14 cellular contexts compared by ENCODE assay signal in the genomic region with DNA sequence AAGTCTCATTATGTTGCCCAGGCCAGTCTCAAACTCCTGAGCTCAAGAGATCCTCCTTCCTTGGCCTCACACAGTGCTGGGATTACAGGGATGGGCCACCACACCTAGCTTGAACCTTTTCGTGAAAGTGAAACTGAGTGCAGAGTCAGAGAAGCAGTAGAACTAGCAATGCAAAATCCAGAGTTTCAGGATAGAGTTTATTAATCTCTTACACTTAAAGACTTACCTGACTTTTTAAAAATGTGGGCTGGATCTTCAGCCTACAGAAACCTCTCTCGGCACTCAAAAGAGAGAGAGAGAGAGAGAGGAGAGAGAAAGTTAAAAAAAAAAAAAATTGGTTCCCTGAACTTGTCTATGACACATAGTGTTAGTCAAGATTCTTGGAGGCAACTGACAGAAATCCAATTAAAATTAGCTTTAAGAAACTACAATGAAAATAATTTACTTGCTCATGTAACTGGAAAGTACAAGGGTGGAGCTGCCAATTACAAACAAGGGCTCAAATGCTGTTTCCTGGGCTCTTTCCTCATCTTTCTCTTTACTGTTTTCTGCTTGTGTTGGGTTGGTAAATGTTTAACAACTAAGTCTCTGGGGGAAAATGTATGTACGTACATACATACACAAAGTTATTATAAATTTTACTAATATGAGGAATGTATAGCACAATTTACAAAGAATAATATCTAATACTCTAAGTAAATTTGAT.
DNase-seq lines count a peak whose midpoint lies in the region; ATAC-seq, FAIRE-seq and TF ChIP-seq lines count a peak whose summit lies in the region.
"Had no signal": no experiment of that assay in that cellular context is flagged by ENCODE, and none has a peak within 500 bp of the region (broad histone marks: within the 10 kb centered on the region; RNA-seq: fewer than 3 reads in every experiment).

No MANE protein-coding gene starts in this region.

- H3K9ac ChIP-seq in GM12878 (ENCODE audit: control insufficient read depth, insufficient read depth, low read length), result no peak overlapping the region

- POLR2A ChIA-PET in GM12878 (lab: Charles Lee) (no interaction called here), RWPE1 (lab: Yijun Ruan, JAX; ENCODE audit: low non-redundant PET) (no interaction called here)
- POLR2A ChIA-PET in activated CD4-positive, alpha-beta T cell treated with anti-CD3 and anti-CD28 coated beads for 36 hours (lab: Charles Lee), result no interaction called here

- H3K27ac ChIP-seq in GM12878 (ENCODE audit: control insufficient read depth, insufficient read depth) (no peak overlapping the region), RWPE1 (no peak overlapping the region)

- SMC1A ChIA-PET in GM12878 (lab: Charles Lee; ENCODE audit: uncharacterized antibody, unreplicated experiment), result interaction anchor here (1.2 kb wide), 1 partner anchor 10 kb away, joined by 3 read pairs; no protein-coding TSS in a partner anchor

- DNase-seq in GM12878 (ENCODE audit: low read depth, low spot score) (no peak), RWPE1 (ENCODE audit: low spot score) (no peak)
- no peak for DNase-seq in activated CD4-positive, alpha-beta T cell treated with anti-CD3 and anti-CD28 coated beads for 36 hours
- no peak for DNase-seq in stimulated activated CD8-positive, alpha-beta memory T cell treated with anti-CD3 and anti-CD28 coated beads, Interleukin-4, amount 100 ng/mL, for 48 hours
- DNase-seq: C1 segment of cervical spinal cord, EL, NCI-H187, substantia nigra had no signal

- H3K27me3 ChIP-seq in GM12878 (replicated peaks in 1 of 2; ENCODE audit: control insufficient read depth in 2 of 2, insufficient read depth in 2 of 2, low read length in 1 of 2), result no peaks in the 10 kb centered on the region

- no peak for TF ChIP-seq EP300 in GM12878 (IDR thresholded peaks at IDR 0.05; ENCODE audit: borderline replicate concordance in 1 of 2, control insufficient read depth in 1 of 2, low read depth in 2 of 2, low read length in 2 of 2)

- H3K4me2 ChIP-seq in GM12878 (ENCODE audit: control insufficient read depth, insufficient read depth), result peak overlapping the region; percentile 81

- H3K27ac Mint-ChIP-seq in activated CD4-positive, alpha-beta T cell treated with anti-CD3 and anti-CD28 coated beads for 36 hours, result no peak overlapping the region
- H3K27ac Mint-ChIP-seq: WTC11 had no signal

- RAD21 ChIA-PET in GM12878 (lab: Charles Lee; ENCODE audit: unreplicated experiment), result interaction anchor here (1.4 kb wide), 1 partner anchor 11 kb away, joined by 6 read pairs; no protein-coding TSS in a partner anchor

- H3K36me3 Mint-ChIP-seq in activated CD4-positive, alpha-beta T cell treated with anti-CD3 and anti-CD28 coated beads for 36 hours (ENCODE audit: low read depth), result no peaks in the 10 kb centered on the region

- intact Hi-C loops in GM12878 (cut with micrococcal nuclease; ENCODE audit: unreplicated experiment), result no loop called here
- intact Hi-C loops in activated CD4-positive, alpha-beta T cell treated with anti-CD3 and anti-CD28 coated beads for 36 hours (cut with DNase I, micrococcal nuclease), result no loop called here

- no peak overlapping the region for H3K4me3 Mint-ChIP-seq in activated CD4-positive, alpha-beta T cell treated with anti-CD3 and anti-CD28 coated beads for 36 hours
- H3K4me3 Mint-ChIP-seq: WTC11 had no signal

- peaks cover 8% of the 10 kb centered on the region for H3K4me1 ChIP-seq in GM12878 (ENCODE audit: control insufficient read depth, insufficient read depth, low read length)

- peaks cover 24% of the 10 kb centered on the region for H3K4me1 Mint-ChIP-seq in activated CD4-positive, alpha-beta T cell treated with anti-CD3 and anti-CD28 coated beads for 36 hours

- no peak for TF ChIP-seq CTCF in GM12878 (IDR thresholded peaks at IDR 0.05 in 2 of 3, conservative IDR thresholded peaks at IDR 0.05 in 1 of 3; ENCODE audit: control insufficient read depth in 2 of 3, extremely low read depth in 1 of 3, insufficient read depth in 1 of 3, low read depth in 3 of 3, low read length in 3 of 3)
- no peak for TF ChIP-seq CTCF in RWPE1 (conservative IDR thresholded peaks at IDR 0.05; ENCODE audit: low read depth)

- CTCF ChIA-PET in GM12878 (lab: Yijun Ruan, JAX), result interaction anchor here (2.6 kb wide), 1 partner anchor 11 kb away, joined by 11 read pairs; no protein-coding TSS in a partner anchor
- CTCF ChIA-PET in RWPE1 (lab: Yijun Ruan, JAX), result no interaction called here
- CTCF ChIA-PET in activated CD4-positive, alpha-beta T cell treated with anti-CD3 and anti-CD28 coated beads for 36 hours (lab: Charles Lee), result interaction anchor here (0.6 to 1.1 kb wide), 5 partner anchors 11 to 563 kb away, joined by 3 to 9 read pairs (median 4); no protein-coding TSS in a partner anchor

- H3K36me3 ChIP-seq in GM12878 (ENCODE audit: control insufficient read depth in 2 of 2, insufficient read depth in 2 of 2, low read length in 1 of 2), result no peaks in the 10 kb centered on the region

- no peak for FAIRE-seq in GM12878 (lab: Jason Lieb, UNC)

- BruUV-seq in GM12878 (replicated peaks; lab: Mats Ljungman, UMichigan), result no TSS peak

- TF ChIP-seq RAD21 in GM12878 (IDR thresholded peaks at IDR 0.05; ENCODE audit: insufficient read depth, low read depth, low read length), result no peak

- TF ChIP-seq POLR2A in GM12878 (IDR thresholded peaks at IDR 0.05; ENCODE audit: low read depth, low read length), result no peak

- H3K79me2 ChIP-seq in GM12878 (ENCODE audit: control insufficient read depth, insufficient read depth, low read length), result no peaks in the 10 kb centered on the region

- H3K4me3 ChIP-seq in GM12878, result no peak overlapping the region
- H3K4me3 ChIP-seq: lung had no signal

- no peaks in the 10 kb centered on the region; the same call in 2 of the 3 replicates for H3K9me3 ChIP-seq in GM12878 (replicated peaks; ENCODE audit: control insufficient read depth, insufficient read depth, low read length)

- in situ Hi-C loops in GM12878 (cut with MboI), result no loop called here

- WGBS in GM12878 (ENCODE audit: insufficient coverage, insufficient replicate concordance, low lambda C conversion rate, missing lambda C conversion rate), result 39% methylated on average over 3 of the region's 3 CpGs

- no peaks in the 10 kb centered on the region for H4K20me1 ChIP-seq in GM12878 (ENCODE audit: control insufficient read depth, insufficient read depth)

- peaks cover 7% of the 10 kb centered on the region for H3K9me3 Mint-ChIP-seq in activated CD4-positive, alpha-beta T cell treated with anti-CD3 and anti-CD28 coated beads for 36 hours (ENCODE audit: low read depth)

- H2AFZ ChIP-seq in GM12878 (ENCODE audit: control insufficient read depth, low read depth, low read length), result peak overlapping the region; percentile 79

- H3K27me3 Mint-ChIP-seq in activated CD4-positive, alpha-beta T cell treated with anti-CD3 and anti-CD28 coated beads for 36 hours, result no peaks in the 10 kb centered on the region

- peak; percentile 72 for ATAC-seq in GM18511 (IDR thresholded peaks at IDR 0.05; ENCODE audit: unreplicated experiment)
- ATAC-seq in GM19468 (IDR thresholded peaks at IDR 0.05; ENCODE audit: extremely low read depth, unreplicated experiment), result peak; percentile 33
- ATAC-seq in HG03066 (IDR thresholded peaks at IDR 0.05; ENCODE audit: low read depth, unreplicated experiment), result peak; percentile 59
- peak; percentile 79 for ATAC-seq in GM12878
- no peak for ATAC-seq in HG03442 (IDR thresholded peaks at IDR 0.05; ENCODE audit: unreplicated experiment)
- ATAC-seq in activated CD4-positive, alpha-beta T cell treated with anti-CD3 and anti-CD28 coated beads for 36 hours, result no peak
- ATAC-seq: WTC11 had no signal

TF ChIP-seq in GM12878, 131 proteins besides CTCF, POLR2A, EP300 and RAD21 (continues in another document):
- TF ChIP-seq CEBPB (IDR thresholded peaks at IDR 0.05; ENCODE audit: borderline replicate concordance in 1 of 2, low read depth in 2 of 2, low read length in 2 of 2) (no peak), NFXL1 (IDR thresholded peaks at IDR 0.05; ENCODE audit: borderline replicate concordance) (no peak), MYB (IDR thresholded peaks at IDR 0.05; ENCODE audit: borderline replicate concordance, low read depth, low read length) (no peak), FOS (IDR thresholded peaks at IDR 0.05; ENCODE audit: borderline replicate concordance, extremely low read depth, insufficient read length) (no peak)
- TF ChIP-seq, protein P1, sequence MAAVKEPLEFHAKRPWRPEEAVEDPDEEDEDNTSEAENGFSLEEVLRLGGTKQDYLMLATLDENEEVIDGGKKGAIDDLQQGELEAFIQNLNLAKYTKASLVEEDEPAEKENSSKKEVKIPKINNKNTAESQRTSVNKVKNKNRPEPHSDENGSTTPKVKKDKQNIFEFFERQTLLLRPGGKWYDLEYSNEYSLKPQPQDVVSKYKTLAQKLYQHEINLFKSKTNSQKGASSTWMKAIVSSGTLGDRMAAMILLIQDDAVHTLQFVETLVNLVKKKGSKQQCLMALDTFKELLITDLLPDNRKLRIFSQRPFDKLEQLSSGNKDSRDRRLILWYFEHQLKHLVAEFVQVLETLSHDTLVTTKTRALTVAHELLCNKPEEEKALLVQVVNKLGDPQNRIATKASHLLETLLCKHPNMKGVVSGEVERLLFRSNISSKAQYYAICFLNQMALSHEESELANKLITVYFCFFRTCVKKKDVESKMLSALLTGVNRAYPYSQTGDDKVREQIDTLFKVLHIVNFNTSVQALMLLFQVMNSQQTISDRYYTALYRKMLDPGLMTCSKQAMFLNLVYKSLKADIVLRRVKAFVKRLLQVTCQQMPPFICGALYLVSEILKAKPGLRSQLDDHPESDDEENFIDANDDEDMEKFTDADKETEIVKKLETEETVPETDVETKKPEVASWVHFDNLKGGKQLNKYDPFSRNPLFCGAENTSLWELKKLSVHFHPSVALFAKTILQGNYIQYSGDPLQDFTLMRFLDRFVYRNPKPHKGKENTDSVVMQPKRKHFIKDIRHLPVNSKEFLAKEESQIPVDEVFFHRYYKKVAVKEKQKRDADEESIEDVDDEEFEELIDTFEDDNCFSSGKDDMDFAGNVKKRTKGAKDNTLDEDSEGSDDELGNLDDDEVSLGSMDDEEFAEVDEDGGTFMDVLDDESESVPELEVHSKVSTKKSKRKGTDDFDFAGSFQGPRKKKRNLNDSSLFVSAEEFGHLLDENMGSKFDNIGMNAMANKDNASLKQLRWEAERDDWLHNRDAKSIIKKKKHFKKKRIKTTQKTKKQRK (IDR thresholded peaks at IDR 0.05; ENCODE audit: low read depth, low read length), result no peak
- TF ChIP-seq, protein P2, sequence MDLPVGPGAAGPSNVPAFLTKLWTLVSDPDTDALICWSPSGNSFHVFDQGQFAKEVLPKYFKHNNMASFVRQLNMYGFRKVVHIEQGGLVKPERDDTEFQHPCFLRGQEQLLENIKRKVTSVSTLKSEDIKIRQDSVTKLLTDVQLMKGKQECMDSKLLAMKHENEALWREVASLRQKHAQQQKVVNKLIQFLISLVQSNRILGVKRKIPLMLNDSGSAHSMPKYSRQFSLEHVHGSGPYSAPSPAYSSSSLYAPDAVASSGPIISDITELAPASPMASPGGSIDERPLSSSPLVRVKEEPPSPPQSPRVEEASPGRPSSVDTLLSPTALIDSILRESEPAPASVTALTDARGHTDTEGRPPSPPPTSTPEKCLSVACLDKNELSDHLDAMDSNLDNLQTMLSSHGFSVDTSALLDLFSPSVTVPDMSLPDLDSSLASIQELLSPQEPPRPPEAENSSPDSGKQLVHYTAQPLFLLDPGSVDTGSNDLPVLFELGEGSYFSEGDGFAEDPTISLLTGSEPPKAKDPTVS (IDR thresholded peaks at IDR 0.05; ENCODE audit: low read depth, low read length), result no peak

Comparison
In these comparisons a context has a peak if more than half of its experiments do, and no peak if none do; other contexts are left out.
1. ATAC-seq: peak in GM18511 (single experiment), GM19468 (single experiment), HG03066 (single experiment) and GM12878 (single experiment); none in HG03442 (single experiment) and activated CD4-positive, alpha-beta T cell treated with anti-CD3 and anti-CD28 coated beads for 36 hours (single experiment).